ENCODE assay signal across 13 cellular contexts in the genomic region with DNA sequence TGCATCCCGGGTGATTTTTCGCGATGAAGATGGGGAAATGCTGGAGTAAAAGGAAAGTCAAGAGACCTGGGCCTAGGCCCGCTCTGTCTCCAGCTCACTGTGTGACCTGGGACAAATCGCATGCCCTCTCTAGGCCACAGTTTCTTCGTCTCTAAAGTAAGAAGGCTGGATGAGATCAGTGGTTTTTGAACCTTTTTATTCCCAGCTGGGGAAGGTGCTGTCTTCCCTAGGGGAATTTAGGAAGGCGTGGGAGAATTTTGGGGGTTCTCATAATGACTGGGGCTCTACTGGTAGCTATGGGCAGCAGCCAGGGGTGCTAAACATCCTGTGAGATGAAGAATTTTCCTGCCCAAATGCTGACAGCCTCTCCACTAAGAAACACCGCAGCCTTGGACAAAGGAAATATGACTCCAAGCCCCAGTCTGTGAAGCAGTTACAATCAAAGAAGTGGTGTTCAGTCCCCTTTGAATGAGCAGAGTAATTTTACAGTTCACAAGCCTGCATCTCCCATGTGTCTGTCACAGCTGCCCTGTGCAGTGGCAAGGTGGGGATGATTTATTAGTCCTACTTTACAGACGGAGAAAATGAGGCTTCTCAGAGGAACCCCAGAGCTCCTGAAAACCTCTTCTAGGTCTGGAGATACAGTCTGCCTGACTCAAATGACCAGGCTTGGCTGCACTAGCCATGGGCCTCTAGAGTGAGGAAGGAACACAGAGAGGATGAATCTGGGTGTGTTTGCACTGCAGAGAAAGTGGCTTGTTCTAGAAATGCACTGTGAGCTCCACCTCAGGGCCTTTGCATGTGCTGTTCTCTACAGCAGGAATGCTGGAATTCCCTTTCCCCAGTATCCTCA. TPM values are rescaled to one million over a fixed set of nuclear protein-coding genes. Genes with fewer than 3 reads are reported as not detected.
DNase-seq lines count a peak whose midpoint lies in the region; TF ChIP-seq lines count a peak whose summit lies in the region.
"Had no signal": no experiment of that assay in that cellular context is flagged by ENCODE, and none has a peak within 500 bp of the region (broad histone marks: within the 10 kb centered on the region; RNA-seq: fewer than 3 reads in every experiment).

No MANE protein-coding gene starts in this region.

- no peaks in the 10 kb centered on the region for H3K36me3 ChIP-seq in breast epithelium
- H3K36me3 ChIP-seq: sigmoid colon, thoracic aorta had no signal

- peak overlapping the region; percentile 94 to 96 (median 96) for H3K4me3 Mint-ChIP-seq in IgD-negative memory B cell
- no peak overlapping the region for H3K4me3 Mint-ChIP-seq in activated T-helper 2 cell treated with anti-CD3 and anti-CD28 coated beads, Interferon-gamma antibody, Interleukin-2, Interleukin-4, amounts not matched to agents 10 μg/mL and 5 μg/mL and 100 μg/mL, durations not matched to agents 14 hours and 24 hours and 36 hours (ENCODE audit: low read depth)
- H3K4me3 Mint-ChIP-seq in neural crest cell, result no peak overlapping the region

- no peaks in the 10 kb centered on the region for H3K9me3 ChIP-seq in breast epithelium
- H3K9me3 ChIP-seq: sigmoid colon had no signal

- H3K36me3 Mint-ChIP-seq in IgD-negative memory B cell, result peaks cover 13% of the 10 kb centered on the region
- no peaks in the 10 kb centered on the region for H3K36me3 Mint-ChIP-seq in activated T-helper 2 cell treated with anti-CD3 and anti-CD28 coated beads, Interferon-gamma antibody, Interleukin-2, Interleukin-4, amounts not matched to agents 10 μg/mL and 5 μg/mL and 100 μg/mL, durations not matched to agents 14 hours and 24 hours and 36 hours (ENCODE audit: low read depth)
- no peaks in the 10 kb centered on the region for H3K36me3 Mint-ChIP-seq in neural crest cell (ENCODE audit: low read depth)

- no peak for TF ChIP-seq CTCF in neural crest cell (conservative IDR thresholded peaks at IDR 0.05)
- TF ChIP-seq CTCF in breast epithelium (IDR thresholded peaks at IDR 0.05), result no peak

- H3K27ac Mint-ChIP-seq in IgD-negative memory B cell (peak overlapping the region; percentile 94 to 97 (median 94)), neural crest cell (ENCODE audit: unreplicated experiment) (peak overlapping the region; percentile 29)
- peak overlapping the region; percentile 78 for H3K27ac Mint-ChIP-seq in activated T-helper 2 cell treated with anti-CD3 and anti-CD28 coated beads, Interferon-gamma antibody, Interleukin-2, Interleukin-4, amounts not matched to agents 10 μg/mL and 5 μg/mL and 100 μg/mL, durations not matched to agents 14 hours and 24 hours and 36 hours

- DNase-seq in NCI-H510A treated with DMSO at 0.1 percent for 48 hours (lab: John Stamatoyannopoulos, UW) (peak; percentile 56), NCI-H510A (lab: John Stamatoyannopoulos, UW) (no peak), neural crest cell (ENCODE audit: low read depth, low spot score) (no peak), MV-4-11 (lab: John Stamatoyannopoulos, UW) (no peak), ecto neural progenitor cell (ENCODE audit: low spot score) (no peak), breast epithelium (ENCODE audit: low spot score in 2 of 2) (no peak)
- DNase-seq in activated T-helper 2 cell treated with anti-CD3 and anti-CD28 coated beads, Interferon-gamma antibody, Interleukin-2, Interleukin-4, amounts not matched to agents 10 μg/mL and 5 μg/mL and 100 μg/mL, durations not matched to agents 14 hours and 24 hours and 36 hours (ENCODE audit: low spot score), result no peak
- DNase-seq: NCI-H526 treated with DMSO at 0.1 percent for 48 hours, SIG-M5, sigmoid colon had no signal

- peaks cover 0 to 7% of the 10 kb centered on the region in 2 donors for H3K4me1 ChIP-seq in breast epithelium

- H3K4me3 ChIP-seq in breast epithelium, result no peak overlapping the region
- H3K4me3 ChIP-seq: sigmoid colon, thoracic aorta had no signal

- H3K27ac ChIP-seq in breast epithelium, result no peak overlapping the region
- H3K27ac ChIP-seq: sigmoid colon, thoracic aorta had no signal

- intact Hi-C loops in activated T-helper 2 cell treated with anti-CD3 and anti-CD28 coated beads, Interferon-gamma antibody, Interleukin-2, Interleukin-4, amounts not matched to agents 10 μg/mL and 5 μg/mL and 100 μg/mL, durations not matched to agents 14 hours and 24 hours and 36 hours (cut with micrococcal nuclease), result loop anchor here (1.0 to 5.0 kb wide), 6 partner anchors 20 to 313 kb away; a partner anchor contains a TSS
- intact Hi-C loops in breast epithelium (cut with DNase I; ENCODE audit: low total_unique reads), result loop anchor here (10.0 kb wide), 1 partner anchor 120 kb away; no protein-coding TSS in a partner anchor

- no peak for TF ChIP-seq POLR2A in breast epithelium (IDR thresholded peaks at IDR 0.05)

- peaks cover 2% of the 10 kb centered on the region for H3K27me3 Mint-ChIP-seq in IgD-negative memory B cell
- no peaks in the 10 kb centered on the region for H3K27me3 Mint-ChIP-seq in activated T-helper 2 cell treated with anti-CD3 and anti-CD28 coated beads, Interferon-gamma antibody, Interleukin-2, Interleukin-4, amounts not matched to agents 10 μg/mL and 5 μg/mL and 100 μg/mL, durations not matched to agents 14 hours and 24 hours and 36 hours (ENCODE audit: low read depth)
- H3K27me3 Mint-ChIP-seq in neural crest cell (ENCODE audit: low read depth), result peaks cover 3% of the 10 kb centered on the region

- peaks cover 55 to 62% (median 56%) of the 10 kb centered on the region in 3 donors for H3K4me1 Mint-ChIP-seq in IgD-negative memory B cell
- peaks cover 61% of the 10 kb centered on the region for H3K4me1 Mint-ChIP-seq in activated T-helper 2 cell treated with anti-CD3 and anti-CD28 coated beads, Interferon-gamma antibody, Interleukin-2, Interleukin-4, amounts not matched to agents 10 μg/mL and 5 μg/mL and 100 μg/mL, durations not matched to agents 14 hours and 24 hours and 36 hours (ENCODE audit: low read depth)
- peaks cover 23% of the 10 kb centered on the region for H3K4me1 Mint-ChIP-seq in neural crest cell

- no peaks in the 10 kb centered on the region for H3K27me3 ChIP-seq in breast epithelium
- H3K27me3 ChIP-seq: sigmoid colon had no signal

- H3K9me3 Mint-ChIP-seq in IgD-negative memory B cell (no peaks in the 10 kb centered on the region), neural crest cell (no peaks in the 10 kb centered on the region)
- no peaks in the 10 kb centered on the region for H3K9me3 Mint-ChIP-seq in activated T-helper 2 cell treated with anti-CD3 and anti-CD28 coated beads, Interferon-gamma antibody, Interleukin-2, Interleukin-4, amounts not matched to agents 10 μg/mL and 5 μg/mL and 100 μg/mL, durations not matched to agents 14 hours and 24 hours and 36 hours

RNA-seq across cellular contexts. Expression of a gene that starts 57.2 kb away (rescaled TPM):
- polyA plus RNA-seq in IgD-negative memory B cell, result not detected
- not detected in 2 replicates for total RNA-seq in activated T-helper 2 cell treated with anti-CD3 and anti-CD28 coated beads, Interferon-gamma antibody, Interleukin-2, Interleukin-4, amounts not matched to agents 10 μg/mL and 5 μg/mL and 100 μg/mL, durations not matched to agents 14 hours and 24 hours and 36 hours
- total RNA-seq in neural crest cell (not detected in 2 replicates), breast epithelium (1 to 10 TPM in 1 of 3 donors, under 1 TPM in 2; under 0.01 to 1.9 (median 0.29) TPM)
- total RNA-seq: A673 had no signal

Comparison
In these comparisons a context has a peak if more than half of its experiments do, and no peak if none do; other contexts are left out.
1. H3K27ac Mint-ChIP-seq: peak in every context shown above with its lines; median percentile 94 in IgD-negative memory B cell; 78 in activated T-helper 2 cell treated with anti-CD3 and anti-CD28 coated beads, Interferon-gamma antibody, Interleukin-2, Interleukin-4, amounts not matched to agents 10 μg/mL and 5 μg/mL and 100 μg/mL, durations not matched to agents 14 hours and 24 hours and 36 hours; 29 in neural crest cell.
2. H3K4me3 Mint-ChIP-seq: peak in IgD-negative memory B cell (4 of 4); none in activated T-helper 2 cell treated with anti-CD3 and anti-CD28 coated beads, Interferon-gamma antibody, Interleukin-2, Interleukin-4, amounts not matched to agents 10 μg/mL and 5 μg/mL and 100 μg/mL, durations not matched to agents 14 hours and 24 hours and 36 hours (single experiment) and neural crest cell (single experiment).